In genomic region chr1:116433283-116434257, GRCh38 we compare ENCODE assay signal across 1 cellular context.
TF ChIP-seq lines count a peak whose summit lies in the region.

No MANE protein-coding gene starts in this region.

TF ChIP-seq in H1, 55 proteins besides CTCF, POLR2A, EP300 and RAD21 (continued from another document):
- TF ChIP-seq CHD7 (IDR thresholded peaks at IDR 0.05; ENCODE audit: insufficient replicate concordance, low read length) = no peak
